In genomic region chr6:94584211-94584610, GRCh38 we compare ENCODE assay signal across 37 cellular contexts.
"Had no signal": no experiment of that assay in that cellular context is flagged by ENCODE, and none has a peak within 500 bp of the region (broad histone marks: within the 10 kb centered on the region; RNA-seq: fewer than 3 reads in every experiment).

No MANE protein-coding gene starts in this region.

- H3K4me1 Mint-ChIP-seq: activated B cell treated with CpG ODN at 0.5 μM for 24 hours; activated CD4-positive, alpha-beta T cell treated with anti-CD3 and anti-CD28 coated beads, Interleukin-2, amount 10 ng/mL, durations not matched to agents 24 days and 14 days; activated naive CD8-positive, alpha-beta T cell treated with anti-CD3 and anti-CD28 coated beads for 36 hours; activated T-helper 17 cell treated with anti-CD3 and anti-CD28 coated beads, Interleukin-2, amount 50 U/mL, for 72 hours; central memory CD8-positive, alpha-beta T cell had no signal

- H3K4me1 ChIP-seq: adrenal gland, body of pancreas, breast epithelium had no signal

- H3K27me3 Mint-ChIP-seq: activated B cell treated with CpG ODN at 0.5 μM for 24 hours; activated CD4-positive, alpha-beta memory T cell treated with anti-CD3 and anti-CD28 coated beads for 36 hours; activated CD4-positive, alpha-beta T cell treated with anti-CD3 and anti-CD28 coated beads, Interleukin-2, amount 10 ng/mL, durations not matched to agents 24 days and 14 days; activated CD8-positive, alpha-beta T cell treated with anti-CD3 and anti-CD28 coated beads for 36 hours; activated naive CD8-positive, alpha-beta T cell treated with anti-CD3 and anti-CD28 coated beads for 36 hours; activated T-helper 17 cell treated with anti-CD3 and anti-CD28 coated beads, Interleukin-2, amount 50 U/mL, for 72 hours; central memory CD8-positive, alpha-beta T cell had no signal

- ATAC-seq: activated CD8-positive, alpha-beta T cell treated with anti-CD3 and anti-CD28 coated beads for 36 hours; activated naive CD4-positive, alpha-beta T cell treated with anti-CD3 and anti-CD28 coated beads, Interleukin-2, amount 50 U/mL, for 72 hours; activated T-cell treated with anti-CD3 and anti-CD28 coated beads, Interleukin-2, amount 50 U/mL, for 4 hours; activated T-cell treated with anti-CD3 and anti-CD28 coated beads, Interleukin-2, amount 50 U/mL, for 72 hours; activated T-helper 17 cell treated with anti-CD3 and anti-CD28 coated beads, Interleukin-2, amount 50 U/mL, for 72 hours; body of pancreas had no signal

- DNase-seq: activated B cell treated with CpG ODN at 0.5 μM for 24 hours; activated CD4-positive, alpha-beta memory T cell treated with anti-CD3 and anti-CD28 coated beads for 36 hours; activated CD4-positive, alpha-beta T cell treated with anti-CD3 and anti-CD28 coated beads for 4 hours; activated CD4-positive, alpha-beta T cell treated with anti-CD3 and anti-CD28 coated beads, Interleukin-2, amount 10 ng/mL, durations not matched to agents 24 days and 14 days; activated CD4-positive, alpha-beta T cell treated with anti-CD3 and anti-CD28 coated beads, Interleukin-2, amount 50 U/mL, for 1 hour; activated CD4-positive, alpha-beta T cell treated with anti-CD3 and anti-CD28 coated beads, Interleukin-2, amount 50 U/mL, for 4 hours; activated CD4-positive, CD25-positive, alpha-beta regulatory T cell treated with anti-CD3 and anti-CD28 coated beads, Interleukin-2, amount 50 U/mL, for 72 hours; activated CD8-positive, alpha-beta memory T cell treated with anti-CD3 and anti-CD28 coated beads, Interleukin-2, amount 50 U/mL, for 4 hours; activated CD8-positive, alpha-beta T cell treated with anti-CD3 and anti-CD28 coated beads for 36 hours; activated effector memory CD4-positive, alpha-beta T cell treated with anti-CD3 and anti-CD28 coated beads, Interleukin-2, amount 50 U/mL, for 16 hours; activated gamma-delta T cell treated with Interleukin-2 at 50 U/mL for 16 hours; activated naive CD4-positive, alpha-beta T cell; activated naive CD4-positive, alpha-beta T cell treated with anti-CD3 and anti-CD28 coated beads for 36 hours; activated naive CD4-positive, alpha-beta T cell treated with anti-CD3 and anti-CD28 coated beads, Interleukin-2, amount 50 U/mL, for 16 hours; activated naive CD8-positive, alpha-beta T cell treated with anti-CD3 and anti-CD28 coated beads for 36 hours; activated T-cell treated with anti-CD3 and anti-CD28 coated beads for 4 hours; activated T-cell treated with anti-CD3 and anti-CD28 coated beads, Interleukin-2, amount 50 U/mL, for 1 hour; activated T-cell treated with anti-CD3 and anti-CD28 coated beads, Interleukin-2, amount 50 U/mL, for 4 hours; activated T-cell treated with anti-CD3 and anti-CD28 coated beads, Interleukin-2, amount 50 U/mL, for 72 hours; adrenal gland; amniotic stem cell; aorta; body of pancreas; brain microvascular endothelial cell; caudate nucleus; cerebellar nuclear complex; T-helper 1 cell; T-helper 2 cell; T-helper 9 cell had no signal

- H3K27me3 ChIP-seq: adrenal gland, body of pancreas, brain microvascular endothelial cell, breast epithelium had no signal

- H3K27ac ChIP-seq: adrenal gland, body of pancreas, brain microvascular endothelial cell, breast epithelium, VCaP had no signal

- H3K9me3 ChIP-seq: adrenal gland, body of pancreas, breast epithelium had no signal

- H3K4me3 ChIP-seq: adrenal gland, body of pancreas, breast epithelium had no signal

- H3K36me3 Mint-ChIP-seq: activated CD4-positive, alpha-beta memory T cell treated with anti-CD3 and anti-CD28 coated beads for 36 hours; activated naive CD4-positive, alpha-beta T cell treated with anti-CD3 and anti-CD28 coated beads, Interleukin-2, amount 50 U/mL, for 72 hours; activated naive CD8-positive, alpha-beta T cell treated with anti-CD3 and anti-CD28 coated beads for 36 hours had no signal

- H3K27ac Mint-ChIP-seq: activated B cell treated with CpG ODN at 0.5 μM for 24 hours; activated CD4-positive, alpha-beta memory T cell treated with anti-CD3 and anti-CD28 coated beads for 36 hours; activated CD4-positive, alpha-beta T cell treated with anti-CD3 and anti-CD28 coated beads, Interleukin-2, amount 10 ng/mL, durations not matched to agents 24 days and 14 days; activated CD8-positive, alpha-beta T cell treated with anti-CD3 and anti-CD28 coated beads for 36 hours; activated naive CD4-positive, alpha-beta T cell treated with anti-CD3 and anti-CD28 coated beads for 36 hours; activated naive CD4-positive, alpha-beta T cell treated with anti-CD3 and anti-CD28 coated beads, Interleukin-2, amount 50 U/mL, for 72 hours; activated naive CD8-positive, alpha-beta T cell treated with anti-CD3 and anti-CD28 coated beads for 36 hours; activated T-cell treated with anti-CD3 and anti-CD28 coated beads, Interleukin-2, amount 50 U/mL, for 72 hours; activated T-helper 1 cell treated with anti-CD3 and anti-CD28 coated beads, Interleukin-12 subunit alpha, Interleukin-12 subunit beta, Interleukin-2, Interleukin-4 antibody, amounts not matched to agents 30 ng/mL and 10 ng/mL and 1 ng/mL, durations not matched to agents 14 hours and 24 hours and 36 hours; activated T-helper 17 cell treated with anti-CD3 and anti-CD28 coated beads, Interleukin-2, amount 50 U/mL, for 72 hours; T-helper 1 cell treated with Interleukin-12 subunit alpha and Interleukin-12 subunit beta and Interleukin-4 antibody, amounts not matched to agents 30 μg/mL and 1 μg/mL, for 36 hours; T-helper 2 cell treated with Interferon-gamma antibody and Interleukin-4, amounts not matched to agents 5 μg/mL and 100 μg/mL, for 36 hours had no signal

- H3K36me3 ChIP-seq: adrenal gland, brain microvascular endothelial cell, breast epithelium had no signal

- H3K4me3 Mint-ChIP-seq: activated B cell treated with CpG ODN at 0.5 μM for 24 hours; activated CD4-positive, alpha-beta memory T cell treated with anti-CD3 and anti-CD28 coated beads for 36 hours; activated CD4-positive, alpha-beta T cell treated with anti-CD3 and anti-CD28 coated beads, Interleukin-2, amount 10 ng/mL, durations not matched to agents 24 days and 14 days; activated CD8-positive, alpha-beta T cell treated with anti-CD3 and anti-CD28 coated beads for 36 hours; activated naive CD4-positive, alpha-beta T cell treated with anti-CD3 and anti-CD28 coated beads for 36 hours; activated naive CD8-positive, alpha-beta T cell treated with anti-CD3 and anti-CD28 coated beads for 36 hours; activated T-cell treated with anti-CD3 and anti-CD28 coated beads, Interleukin-2, amount 50 U/mL, for 4 hours; activated T-cell treated with anti-CD3 and anti-CD28 coated beads, Interleukin-2, amount 50 U/mL, for 72 hours; activated T-helper 1 cell treated with anti-CD3 and anti-CD28 coated beads, Interleukin-12 subunit alpha, Interleukin-12 subunit beta, Interleukin-2, Interleukin-4 antibody, amounts not matched to agents 30 ng/mL and 10 ng/mL and 1 ng/mL, durations not matched to agents 14 hours and 24 hours and 36 hours; activated T-helper 17 cell treated with anti-CD3 and anti-CD28 coated beads, Interleukin-2, amount 50 U/mL, for 72 hours; central memory CD8-positive, alpha-beta T cell; T-helper 1 cell treated with Interleukin-12 subunit alpha and Interleukin-12 subunit beta and Interleukin-4 antibody, amounts not matched to agents 30 μg/mL and 1 μg/mL, for 36 hours; T-helper 2 cell treated with Interferon-gamma antibody and Interleukin-4, amounts not matched to agents 5 μg/mL and 100 μg/mL, for 36 hours had no signal

- H3K9me3 Mint-ChIP-seq: activated CD4-positive, alpha-beta T cell treated with anti-CD3 and anti-CD28 coated beads, Interleukin-2, amount 10 ng/mL, durations not matched to agents 24 days and 14 days; activated T-helper 17 cell treated with anti-CD3 and anti-CD28 coated beads, Interleukin-2, amount 50 U/mL, for 72 hours; T-helper 1 cell treated with Interleukin-12 subunit alpha and Interleukin-12 subunit beta and Interleukin-4 antibody, amounts not matched to agents 30 μg/mL and 1 μg/mL, for 36 hours; T-helper 2 cell treated with Interferon-gamma antibody and Interleukin-4, amounts not matched to agents 5 μg/mL and 100 μg/mL, for 36 hours had no signal
